9 cellular contexts compared by ENCODE assay signal in genomic region chrX:46327229-46328081, GRCh38.
A peak's percentile ranks its signal among the peaks of the same experiment; 100 is the strongest.
DNase-seq lines count a peak whose midpoint lies in the region; ATAC-seq and TF ChIP-seq lines count a peak whose summit lies in the region.
"Had no signal": no experiment of that assay in that cellular context is flagged by ENCODE, and none has a peak within 500 bp of the region (broad histone marks: within the 10 kb centered on the region; RNA-seq: fewer than 3 reads in every experiment).

No MANE protein-coding gene starts in this region.

- no peak for TF ChIP-seq CTCF in brain microvascular endothelial cell (IDR thresholded peaks at IDR 0.05; ENCODE audit: low read depth, low read length, missing control alignments)
- TF ChIP-seq CTCF in thoracic aorta (IDR thresholded peaks at IDR 0.05): no peak

- no peaks in the 10 kb centered on the region for H3K27me3 ChIP-seq in brain microvascular endothelial cell (replicated peaks)
- no peaks in the 10 kb centered on the region for H3K27me3 ChIP-seq in thoracic aorta (replicated peaks; ENCODE audit: insufficient read depth)

- no peaks in the 10 kb centered on the region for H3K9me3 ChIP-seq in thoracic aorta

- peaks cover 0 to 19% of the 10 kb centered on the region in 2 donors for H3K4me1 ChIP-seq in thoracic aorta (ENCODE audit: control insufficient read depth in 1 of 2, low read depth in 2 of 2)

- no peak overlapping the region for H3K27ac ChIP-seq in brain microvascular endothelial cell
- peak overlapping the region; percentile 34 to 71 for H3K27ac ChIP-seq in thoracic aorta

- DNase-seq in HuH-7 (ENCODE audit: low spot score): peak; percentile 20
- peak; percentile 5 for DNase-seq in brain microvascular endothelial cell
- peak; percentile 20 for DNase-seq in iris pigment epithelial cell (ENCODE audit: low read depth)
- DNase-seq in thoracic aorta (ENCODE audit: low spot score): no peak
- DNase-seq in DMS 273 (lab: John Stamatoyannopoulos, UW; ENCODE audit: unreplicated experiment): no peak
- DNase-seq: activated CD8-positive, alpha-beta memory T cell treated with anti-CD3 and anti-CD28 coated beads, Interleukin-2, amount 50 U/mL, for 4 hours; NCI-H1092 had no signal

- H3K4me3 ChIP-seq in brain microvascular endothelial cell (ENCODE audit: low read depth, low read length): no peak overlapping the region
- peak overlapping the region; percentile 53 for H3K4me3 ChIP-seq in thoracic aorta

- ATAC-seq in thoracic aorta (ENCODE audit: insufficient number of reproducible peaks, low FRiP score, low read depth) (no peak), HG02970 (IDR thresholded peaks at IDR 0.05; ENCODE audit: low FRiP score, unreplicated experiment) (no peak), GM18909 (IDR thresholded peaks at IDR 0.05; ENCODE audit: poor library complexity, unreplicated experiment) (no peak)

- in situ Hi-C loops in brain microvascular endothelial cell (cut with HindIII; ENCODE audit: low pct_ligation_motif_present, low sequenced_read_pairs): no loop called here

- H3K36me3 ChIP-seq in brain microvascular endothelial cell (replicated peaks): no peaks in the 10 kb centered on the region
- H3K36me3 ChIP-seq in thoracic aorta: no peaks in the 10 kb centered on the region

Comparison
In these comparisons a context has a peak if more than half of its experiments do, and no peak if none do; other contexts are left out.
1. DNase-seq: peak in HuH-7 (single experiment), brain microvascular endothelial cell (single experiment) and iris pigment epithelial cell (single experiment); none in thoracic aorta (single experiment) and DMS 273 (single experiment).